ENCODE assay signal across 15 cellular contexts in genomic region chrX:16822723-16823122, GRCh38. TPM values are rescaled to one million over a fixed set of nuclear protein-coding genes. Genes with fewer than 3 reads are reported as not detected.
A peak's percentile ranks its signal among the peaks of the same experiment; 100 is the strongest.
DNase-seq lines count a peak whose midpoint lies in the region; ATAC-seq and TF ChIP-seq lines count a peak whose summit lies in the region.
"Had no signal": no experiment of that assay in that cellular context is flagged by ENCODE, and none has a peak within 500 bp of the region (broad histone marks: within the 10 kb centered on the region; RNA-seq: fewer than 3 reads in every experiment).

No MANE protein-coding gene starts in this region.

- H4K20me1 ChIP-seq in osteoblast (ENCODE audit: insufficient read depth, low read length) = no peaks in the 10 kb centered on the region

- H3K4me2 ChIP-seq in osteoblast (ENCODE audit: insufficient read depth, low read length) = peak overlapping the region; percentile 59

- peaks cover 23% of the 10 kb centered on the region for H3K4me1 ChIP-seq in osteoblast (ENCODE audit: insufficient read depth, low read length)

- H3K4me3 ChIP-seq in choroid plexus epithelial cell (ENCODE audit: low read depth, low read length) (no peak overlapping the region), osteoblast (ENCODE audit: insufficient read depth, low read length) (no peak overlapping the region)
- H3K4me3 ChIP-seq: left ventricle myocardium inferior had no signal

- no peaks in the 10 kb centered on the region for H3K79me2 ChIP-seq in osteoblast (ENCODE audit: insufficient read depth, low read length)

- no peaks in the 10 kb centered on the region for H3K9me3 ChIP-seq in osteoblast (ENCODE audit: low read depth, low read length)
- H3K9me3 ChIP-seq: left ventricle myocardium inferior, neutrophil had no signal

- peak overlapping the region; percentile 28 for H2AFZ ChIP-seq in osteoblast (ENCODE audit: low read length)

- TF ChIP-seq CTCF in choroid plexus epithelial cell (conservative IDR thresholded peaks at IDR 0.05; ENCODE audit: low read depth, low read length) (no peak), osteoblast (IDR thresholded peaks at IDR 0.05; ENCODE audit: extremely low read depth, low read depth, low read length) (no peak)

- DNase-seq in activated CD4-positive, CD25-positive, alpha-beta regulatory T cell (lab: John Stamatoyannopoulos, UW) = no peak
- peak; percentile 54 for DNase-seq in choroid plexus epithelial cell (ENCODE audit: low read depth)
- DNase-seq in osteoblast (ENCODE audit: insufficient read length, low spot score, missing footprints) = peak; percentile 92
- DNase-seq in NCI-H146 (lab: John Stamatoyannopoulos, UW) = no peak
- no peak for DNase-seq in hippocampal formation (lab: John Stamatoyannopoulos, UW)
- DNase-seq in GM19240 (ENCODE audit: insufficient read length, low spot score) = no peak
- DNase-seq: activated B cell treated with CpG ODN at 0.5 μM for 24 hours; cortex of kidney; left ventricle myocardium inferior; NCI-H1417; stimulated activated CD4-positive, alpha-beta T cell treated with anti-CD3 and anti-CD28 coated beads, Interleukin-12 subunit alpha, Interleukin-12 subunit beta, amount 100 ng/mL, for 4 hours had no signal

- H3K27ac ChIP-seq in osteoblast (ENCODE audit: low read depth, low read length) = peak overlapping the region; percentile 92
- H3K27ac ChIP-seq: 22Rv1, left ventricle myocardium inferior, neutrophil had no signal

- peak; percentile 78 to 80 for ATAC-seq in activated CD4-positive, CD25-positive, alpha-beta regulatory T cell treated with anti-CD3 and anti-CD28 coated beads, Interleukin-2, amount 50 U/mL, for 24 hours
- ATAC-seq in SK-N-SH treated with all-trans-retinoic acid at 6 μM for 48 hours = peak; percentile 60

- peaks cover 9% of the 10 kb centered on the region for H3K36me3 ChIP-seq in osteoblast (ENCODE audit: insufficient read depth, low read length)
- H3K36me3 ChIP-seq: neutrophil had no signal

- no peaks in the 10 kb centered on the region for H3K27me3 ChIP-seq in osteoblast (ENCODE audit: insufficient read depth, low read length)
- H3K27me3 ChIP-seq: neutrophil had no signal

TF ChIP-seq in SK-N-SH treated with all-trans-retinoic acid at 6 μM for 48 hours, 23 proteins besides CTCF, POLR2A, EP300 and RAD21:
- no peak for TF ChIP-seq BACH2 (CRISPR knock-in tag; IDR thresholded peaks at IDR 0.05; ENCODE audit: borderline replicate concordance)
- no peak for TF ChIP-seq GLIS3 (CRISPR knock-in tag; IDR thresholded peaks at IDR 0.05)

RNA-seq across cellular contexts. Expression of gene TXLNG, which starts 36.5 kb away (rescaled TPM):
- 5.1 and 10.3 TPM in 2 replicates for total RNA-seq in osteoblast

RNA-seq across cellular contexts. Expression of gene RBBP7, which starts 47.4 kb away (rescaled TPM):
- total RNA-seq in osteoblast = 69.8 and 87.5 TPM in 2 replicates

Comparison
In these comparisons a context has a peak if more than half of its experiments do, and no peak if none do; other contexts are left out.
1. DNase-seq: peak in choroid plexus epithelial cell (single experiment) and osteoblast (single experiment); none in activated CD4-positive, CD25-positive, alpha-beta regulatory T cell (0 of 4), NCI-H146 (single experiment), hippocampal formation (0 of 2) and GM19240 (single experiment).